ENCODE assay signal across 19 cellular contexts in genomic region chr1:62064831-62065230, GRCh38.
DNase-seq lines count a peak whose midpoint lies in the region; TF ChIP-seq lines count a peak whose summit lies in the region.
"Had no signal": no experiment of that assay in that cellular context is flagged by ENCODE, and none has a peak within 500 bp of the region (broad histone marks: within the 10 kb centered on the region; RNA-seq: fewer than 3 reads in every experiment).

No MANE protein-coding gene starts in this region.

- no peak overlapping the region for H2BK12ac ChIP-seq in H9 (ENCODE audit: insufficient read length, low read depth, low read length)

- H3K4me3 ChIP-seq in left ventricle myocardium inferior (no peak overlapping the region), osteoblast (ENCODE audit: insufficient read depth, low read length) (no peak overlapping the region)
- H3K4me3 ChIP-seq: A549 had no signal

- H3K23me2 ChIP-seq in H9 (ENCODE audit: insufficient read length, low read depth, low read length, poor library complexity, severe bottlenecking): no peaks in the 10 kb centered on the region

- H3K27ac Mint-ChIP-seq in type B pancreatic cell (peak overlapping the region; percentile 12), H9 (no peak overlapping the region)
- H3K27ac Mint-ChIP-seq: CD4-positive, alpha-beta T cell had no signal

- H3K36me3 ChIP-seq in left ventricle myocardium inferior (no peaks in the 10 kb centered on the region), osteoblast (ENCODE audit: insufficient read depth, low read length) (no peaks in the 10 kb centered on the region)

- H4K91ac ChIP-seq in H9 (ENCODE audit: insufficient read length, low read depth, low read length): no peak overlapping the region

- no peak overlapping the region for H3K23ac ChIP-seq in H9 (ENCODE audit: insufficient read length, low read depth, low read length)

- H3K79me1 ChIP-seq in H9 (ENCODE audit: insufficient read depth, low read depth, low read length, poor library complexity, severe bottlenecking): no peaks in the 10 kb centered on the region

- H3K18ac ChIP-seq in H9 (ENCODE audit: insufficient read length, low read depth, low read length): no peak overlapping the region

- H3K4ac ChIP-seq in H9 (ENCODE audit: low read depth, low read length): no peak overlapping the region

- TF ChIP-seq CTCF in left ventricle myocardium inferior (IDR thresholded peaks at IDR 0.05; ENCODE audit: borderline replicate concordance) (no peak), osteoblast (IDR thresholded peaks at IDR 0.05; ENCODE audit: extremely low read depth, low read depth, low read length) (no peak), type B pancreatic cell (conservative IDR thresholded peaks at IDR 0.05) (no peak), H9 (conservative IDR thresholded peaks at IDR 0.05) (no peak)

- H3K9me3 Mint-ChIP-seq in type B pancreatic cell (peaks cover 5% of the 10 kb centered on the region), H9 (peaks cover 6 to 16% of the 10 kb centered on the region in 2 experiments)

- H2BK20ac ChIP-seq in H9 (ENCODE audit: low read depth, low read length, poor library complexity, severe bottlenecking): no peak overlapping the region

- DNase-seq in left ventricle myocardium inferior (no peak), cardiac septum (ENCODE audit: low spot score) (no peak), astrocyte of the hippocampus (ENCODE audit: low read depth, low spot score) (peak; percentile 63), osteoblast (ENCODE audit: insufficient read length, low spot score, missing footprints) (peak; percentile 22), type B pancreatic cell (ENCODE audit: extremely low spot score, unreplicated experiment) (no peak), H9 (no peak), NCI-H524 (lab: John Stamatoyannopoulos, UW) (no peak), C1 segment of cervical spinal cord (lab: John Stamatoyannopoulos, UW) (no peak)
- DNase-seq: AML-193; CD4-positive, alpha-beta T cell; DND-41; GDM1; NCI-H1092 treated with DMSO at 0.1 percent for 48 hours; NCI-H1694; NCI-H2107; NCI-H774; SHP77 had no signal

- no peak overlapping the region for H3K56ac ChIP-seq in H9 (ENCODE audit: insufficient read length, low read depth, low read length)

- no peak overlapping the region for H3T11ph ChIP-seq in H9 (ENCODE audit: low read length)

- H3K4me2 ChIP-seq in osteoblast (ENCODE audit: insufficient read depth, low read length) (no peak overlapping the region), H9 (ENCODE audit: insufficient read depth, insufficient read length, low read length) (no peak overlapping the region)
- H3K4me2 ChIP-seq: A549, KMS-11 had no signal

- H2BK15ac ChIP-seq in H9 (ENCODE audit: low read depth, low read length): no peak overlapping the region

- H3K4me3 Mint-ChIP-seq in type B pancreatic cell (no peak overlapping the region), H9 (no peak overlapping the region)
- H3K4me3 Mint-ChIP-seq: CD4-positive, alpha-beta T cell had no signal

- no peaks in the 10 kb centered on the region for H3K27me3 Mint-ChIP-seq in type B pancreatic cell
- peaks cover 3% of the 10 kb centered on the region for H3K27me3 Mint-ChIP-seq in H9 (ENCODE audit: low read depth)
- H3K27me3 Mint-ChIP-seq: CD4-positive, alpha-beta T cell had no signal

- no peak overlapping the region for H2AK5ac ChIP-seq in H9 (ENCODE audit: insufficient read length, low read length)

- H3K79me2 ChIP-seq in osteoblast (ENCODE audit: insufficient read depth, low read length): no peaks in the 10 kb centered on the region
- no peaks in the 10 kb centered on the region; the same call in 1 of the 2 replicates for H3K79me2 ChIP-seq in H9 (ENCODE audit: insufficient read depth, low read length)

- no peak overlapping the region for H3K14ac ChIP-seq in H9 (ENCODE audit: insufficient read depth, low read length)

- H2BK5ac ChIP-seq in H9 (ENCODE audit: insufficient read length, low read length): no peak overlapping the region

- intact Hi-C loops in left ventricle myocardium inferior (cut with micrococcal nuclease): loop anchor here (10.0 kb wide), 1 partner anchor 110 kb away; no protein-coding TSS in a partner anchor
- intact Hi-C loops in cardiac septum (cut with DNase I): loop anchor here (5.0 kb wide), 2 partner anchors 178 to 198 kb away; no protein-coding TSS in a partner anchor

- H3K9me3 ChIP-seq in left ventricle myocardium inferior (replicated peaks) (peaks cover 6% of the 10 kb centered on the region), osteoblast (ENCODE audit: low read depth, low read length) (no peaks in the 10 kb centered on the region), H9 (ENCODE audit: control insufficient read depth, low read depth, low read length) (peaks cover 5% of the 10 kb centered on the region)

- H2AFZ ChIP-seq in osteoblast (ENCODE audit: low read length) (no peak overlapping the region), H9 (ENCODE audit: low read length) (no peak overlapping the region)

- H4K20me1 ChIP-seq in osteoblast (ENCODE audit: insufficient read depth, low read length) (no peaks in the 10 kb centered on the region), H9 (ENCODE audit: control insufficient read depth, insufficient read depth, insufficient read length) (no peaks in the 10 kb centered on the region)

- no peak overlapping the region for H4K8ac ChIP-seq in H9 (replicated peaks; ENCODE audit: insufficient read length, low read depth, low read length)

- no peak overlapping the region for H3K9ac ChIP-seq in H9 (ENCODE audit: extremely low read depth, insufficient read length, low read length)
- H3K9ac ChIP-seq: KMS-11 had no signal

- H3K4me1 Mint-ChIP-seq in type B pancreatic cell (ENCODE audit: unreplicated experiment) (peaks cover 8% of the 10 kb centered on the region), H9 (peaks cover 0 to 18% of the 10 kb centered on the region in 2 experiments)

- no peaks in the 10 kb centered on the region for H3K27me3 ChIP-seq in left ventricle myocardium inferior (ENCODE audit: low read depth)
- no peaks in the 10 kb centered on the region for H3K27me3 ChIP-seq in osteoblast (ENCODE audit: insufficient read depth, low read length)
- no peaks in the 10 kb centered on the region for H3K27me3 ChIP-seq in H9 (ENCODE audit: insufficient read depth, low read length)

- WGBS in H9 (ENCODE audit: extremely low coverage, insufficient read length, low lambda C conversion rate): no CpG with 5 or more reads among the region's 1 CpG

- no peak overlapping the region for H4K5ac ChIP-seq in H9 (ENCODE audit: insufficient read length, low read depth, low read length)

- H3K36me3 Mint-ChIP-seq in type B pancreatic cell (peaks cover 12% of the 10 kb centered on the region), H9 (ENCODE audit: insufficient read depth in 1 of 3, low read depth in 3 of 3) (peaks cover 19 to 24% (median 23%) of the 10 kb centered on the region in 3 experiments)

- H2BK120ac ChIP-seq in H9 (ENCODE audit: low read depth, low read length, poor library complexity, severe bottlenecking): no peak overlapping the region

- H3K27ac ChIP-seq in left ventricle myocardium inferior (replicated peaks) (peak overlapping the region; percentile 93), osteoblast (ENCODE audit: low read depth, low read length) (no peak overlapping the region), H9 (ENCODE audit: insufficient read length, low read depth, low read length) (no peak overlapping the region)
- H3K27ac ChIP-seq: A549, KMS-11 had no signal

- peaks cover 58% of the 10 kb centered on the region for H3K4me1 ChIP-seq in left ventricle myocardium inferior
- H3K4me1 ChIP-seq in osteoblast (ENCODE audit: insufficient read depth, low read length): no peaks in the 10 kb centered on the region
- no peaks in the 10 kb centered on the region for H3K4me1 ChIP-seq in H9 (ENCODE audit: insufficient read depth, low read length)
- H3K4me1 ChIP-seq: A549 had no signal

Comparison
In these comparisons a context has a peak if more than half of its experiments do, and no peak if none do; other contexts are left out.
1. DNase-seq: peak in astrocyte of the hippocampus (single experiment) and osteoblast (single experiment); none in left ventricle myocardium inferior (single experiment), cardiac septum (single experiment), type B pancreatic cell (single experiment), H9 (single experiment), NCI-H524 (0 of 2) and C1 segment of cervical spinal cord (0 of 14).